Comparison of ENCODE assay signal across 22 cellular contexts in the genomic region with DNA sequence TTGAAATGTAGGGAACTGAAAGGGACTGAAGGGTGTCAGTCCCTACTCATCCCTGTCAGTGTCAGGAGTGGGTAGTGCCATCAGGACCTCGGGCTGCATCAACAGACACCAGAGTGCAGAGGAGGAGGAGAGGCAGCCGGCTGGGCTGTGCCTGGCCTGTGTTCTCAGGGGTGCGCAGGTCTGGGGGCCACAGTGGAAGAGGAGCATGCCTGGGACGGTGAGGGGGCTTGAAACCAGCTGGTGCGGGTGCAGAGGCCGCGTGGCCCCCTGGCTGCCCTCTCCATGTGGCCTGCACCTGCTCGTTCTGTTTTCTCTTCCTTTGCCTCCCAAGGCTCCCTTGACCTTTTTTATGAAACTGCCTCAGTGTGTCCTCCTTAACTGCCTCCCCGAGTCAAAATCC. TPM values are rescaled to one million over a fixed set of nuclear protein-coding genes. Genes with fewer than 3 reads are reported as not detected.
"Had no signal": no experiment of that assay in that cellular context is flagged by ENCODE, and none has a peak within 500 bp of the region (broad histone marks: within the 10 kb centered on the region; RNA-seq: fewer than 3 reads in every experiment).

No MANE protein-coding gene starts in this region.

- H3K4me3 Mint-ChIP-seq: IgD-negative memory B cell had no signal

- H3K27me3 ChIP-seq: SJSA1 had no signal

- H3K36me3 ChIP-seq: SJSA1 had no signal

- H3K27ac Mint-ChIP-seq: IgD-negative memory B cell had no signal

- DNase-seq: Kasumi-1, MM.1S, NCI-H1092 treated with DMSO at 0.1 percent for 48 hours, NCI-H1436, NCI-H187, NCI-H2029, NCI-H2081 treated with DMSO at 0.1 percent for 48 hours, NCI-H2227 treated with DMSO at 0.1 percent for 48 hours, NCI-H524, NCI-H526 treated with DMSO at 0.1 percent for 48 hours, NCI-H748 treated with DMSO at 0.1 percent for 48 hours, Right ventricle myocardium superior, RPMI8226, SIG-M5 had no signal

- H3K36me3 Mint-ChIP-seq: IgD-negative memory B cell had no signal

- H3K27ac ChIP-seq: KMS-11, SJSA1, SK-N-MC had no signal

- H3K4me1 ChIP-seq: SJSA1 had no signal

- H3K9ac ChIP-seq: KMS-11 had no signal

- H3K4me2 ChIP-seq: KMS-11 had no signal

- ATAC-seq: K562 had no signal

- H3K27me3 Mint-ChIP-seq: IgD-negative memory B cell had no signal

- H3K4me3 ChIP-seq: K562, SJSA1, SK-N-MC had no signal

- FAIRE-seq: K562, RCC 7860 had no signal

RNA-seq across cellular contexts. Expression of gene NTSR2, which starts 41.3 kb away (rescaled TPM):
- total RNA-seq: HT1080, K562, NCI-H460, SJSA1 had no signal
- polyA plus RNA-seq: IgD-negative memory B cell, K562 had no signal
